In genomic region chr2:72275084-72275483, GRCh38 we compare ENCODE assay signal across 21 cellular contexts.
A peak's percentile ranks its signal among the peaks of the same experiment; 100 is the strongest.
DNase-seq lines count a peak whose midpoint lies in the region; ATAC-seq, FAIRE-seq and TF ChIP-seq lines count a peak whose summit lies in the region.
"Had no signal": no experiment of that assay in that cellular context is flagged by ENCODE, and none has a peak within 500 bp of the region (broad histone marks: within the 10 kb centered on the region; RNA-seq: fewer than 3 reads in every experiment).

No MANE protein-coding gene starts in this region.

- no peaks in the 10 kb centered on the region for H3K9me3 Mint-ChIP-seq in stimulated activated memory B cell treated with anti-CD40 and anti-IgM and Interleukin-4, amounts not matched to agents 10 μg/mL and 1 μg/mL and 100 μg/mL, for 72 hours
- H3K9me3 Mint-ChIP-seq: CD4-positive, alpha-beta T cell; IgD-negative memory B cell had no signal

- peak; percentile 69 for ATAC-seq in left colon
- no peak for ATAC-seq in stimulated activated memory B cell treated with anti-CD40 and anti-IgM and Interleukin-4, amounts not matched to agents 10 μg/mL and 1 μg/mL and 100 μg/mL, for 72 hours
- no peak for ATAC-seq in HG03378 (IDR thresholded peaks at IDR 0.05; ENCODE audit: unreplicated experiment)

- H3K27ac Mint-ChIP-seq in stimulated activated memory B cell treated with anti-CD40 and anti-IgM and Interleukin-4, amounts not matched to agents 10 μg/mL and 1 μg/mL and 100 μg/mL, for 72 hours = no peak overlapping the region
- H3K27ac Mint-ChIP-seq: CD4-positive, alpha-beta T cell; IgD-negative memory B cell had no signal

- H3K27ac ChIP-seq in small intestine (ENCODE audit: low read depth in 1 of 2, low read length in 1 of 2) = no peak overlapping the region
- no peak overlapping the region for H3K27ac ChIP-seq in WERI-Rb-1
- H3K27ac ChIP-seq: C4-2B had no signal

- H3K36me3 Mint-ChIP-seq in stimulated activated memory B cell treated with anti-CD40 and anti-IgM and Interleukin-4, amounts not matched to agents 10 μg/mL and 1 μg/mL and 100 μg/mL, for 72 hours = no peaks in the 10 kb centered on the region

- TF ChIP-seq CTCF in WERI-Rb-1 (IDR thresholded peaks at IDR 0.05; ENCODE audit: low read depth, low read length) = no peak

- H3K9me3 ChIP-seq in small intestine (ENCODE audit: control insufficient read depth, low read depth) = no peaks in the 10 kb centered on the region
- no peaks in the 10 kb centered on the region for H3K9me3 ChIP-seq in WERI-Rb-1 (ENCODE audit: severe bottlenecking)
- H3K9me3 ChIP-seq: Caco-2 had no signal

- H3K27me3 ChIP-seq in small intestine (ENCODE audit: control insufficient read depth in 2 of 2, insufficient read depth in 2 of 2, low read length in 2 of 2) (no peaks in the 10 kb centered on the region), WERI-Rb-1 (ENCODE audit: insufficient read depth, low read depth, severe bottlenecking) (no peaks in the 10 kb centered on the region)

- peaks cover 8 to 9% of the 10 kb centered on the region in 2 donors for H3K4me1 ChIP-seq in small intestine (ENCODE audit: control insufficient read depth in 2 of 2, insufficient read depth in 1 of 2, low read depth in 1 of 2, low read length in 1 of 2)

- H3K27me3 Mint-ChIP-seq in stimulated activated memory B cell treated with anti-CD40 and anti-IgM and Interleukin-4, amounts not matched to agents 10 μg/mL and 1 μg/mL and 100 μg/mL, for 72 hours = no peaks in the 10 kb centered on the region
- H3K27me3 Mint-ChIP-seq: CD4-positive, alpha-beta T cell; IgD-negative memory B cell had no signal

- DNase-seq in NCI-H69 (lab: John Stamatoyannopoulos, UW) (peak; percentile 19), left colon (no peak), small intestine (peak; percentile 32), urothelium cell line (ENCODE audit: low spot score) (no peak), WERI-Rb-1 (no peak), inferior parietal cortex (ENCODE audit: extremely low spot score) (no peak)
- DNase-seq: AML-193; Caco-2; CD4-positive, alpha-beta T cell; DMS153; DMS79; GF-D8; GOT3; H7; KBM-7 had no signal

- H3K4me3 ChIP-seq in small intestine (ENCODE audit: low read depth in 1 of 2, low read length in 2 of 2) (no peak overlapping the region), WERI-Rb-1 (ENCODE audit: low read depth, low read length) (no peak overlapping the region)

- H3K36me3 ChIP-seq in small intestine (ENCODE audit: control insufficient read depth in 2 of 2, insufficient read depth in 2 of 2, low read length in 2 of 2) (no peaks in the 10 kb centered on the region), WERI-Rb-1 (no peaks in the 10 kb centered on the region)

- FAIRE-seq in small intestine (lab: Jason Lieb, UNC) (no peak), urothelium cell line (lab: Jason Lieb, UNC) (peak; percentile 63)
- FAIRE-seq: A204.1, HTR-8/SVneo had no signal

- intact Hi-C loops in left colon (cut with DNase I, micrococcal nuclease) = no loop called here

- no peak overlapping the region for H3K4me3 Mint-ChIP-seq in stimulated activated memory B cell treated with anti-CD40 and anti-IgM and Interleukin-4, amounts not matched to agents 10 μg/mL and 1 μg/mL and 100 μg/mL, for 72 hours
- H3K4me3 Mint-ChIP-seq: CD4-positive, alpha-beta T cell; IgD-negative memory B cell had no signal

- H3K4me1 Mint-ChIP-seq in stimulated activated memory B cell treated with anti-CD40 and anti-IgM and Interleukin-4, amounts not matched to agents 10 μg/mL and 1 μg/mL and 100 μg/mL, for 72 hours = no peaks in the 10 kb centered on the region
- H3K4me1 Mint-ChIP-seq: IgD-negative memory B cell had no signal

- 60 to 88% (median 77%) methylated on average over 2 of the region's 2 CpGs for WGBS in small intestine, 3 donors

Comparison
In these comparisons a context has a peak if more than half of its experiments do, and no peak if none do; other contexts are left out.
1. DNase-seq: peak in NCI-H69 (single experiment) and small intestine (single experiment); none in left colon (0 of 2), urothelium cell line (single experiment), WERI-Rb-1 (single experiment) and inferior parietal cortex (single experiment).